In the genomic region with DNA sequence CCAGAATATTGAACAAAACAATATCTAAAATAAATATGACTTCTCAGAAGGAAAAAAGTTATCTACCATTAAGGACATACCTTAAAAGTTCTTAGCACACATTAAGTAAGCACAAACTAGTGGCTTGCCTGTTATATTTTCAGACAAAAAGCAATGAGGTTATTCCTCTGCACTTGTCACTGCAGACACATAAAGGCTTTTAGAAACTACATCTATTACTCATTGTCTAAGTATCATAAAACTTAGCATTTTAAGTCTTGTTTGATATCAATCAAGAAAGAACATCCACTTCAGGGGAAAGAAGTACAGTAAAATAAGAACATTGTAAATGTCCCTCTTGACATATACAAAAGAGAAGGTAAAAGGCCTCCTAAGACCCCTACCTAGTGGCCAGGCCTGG, we compare ENCODE assay signal across 9 cellular contexts. TPM values are rescaled to one million over a fixed set of nuclear protein-coding genes. Genes with fewer than 3 reads are reported as not detected.
DNase-seq lines count a peak whose midpoint lies in the region; ATAC-seq and TF ChIP-seq lines count a peak whose summit lies in the region.
"Not testable (repeated sequence)": the region's sequence is repeated elsewhere in the genome, so short reads cannot be mapped to it uniquely, and the experiment has no call there.
"Had no signal": no experiment of that assay in that cellular context is flagged by ENCODE, and none has a peak within 500 bp of the region (broad histone marks: within the 10 kb centered on the region; RNA-seq: fewer than 3 reads in every experiment).

No MANE protein-coding gene starts in this region.

- not testable (repeated sequence) for H3K4me3 ChIP-seq in IMR-90 (ENCODE audit: insufficient read depth, low read depth, low read length); osteoblast (ENCODE audit: insufficient read depth, low read length); vagina

- not testable (repeated sequence) for TF ChIP-seq RAD21 in IMR-90 (IDR thresholded peaks at IDR 0.05; ENCODE audit: low read length)

- peaks cover 0 to 17% of the 10 kb centered on the region in 2 experiments; a peak in 2 of 4 replicates for H3K79me1 ChIP-seq in IMR-90 (ENCODE audit: low read depth in 1 of 2, low read length in 2 of 2)

- not testable (repeated sequence) for H4K5ac ChIP-seq in IMR-90 (ENCODE audit: low read depth, low read length)

- not testable (repeated sequence) for H3K4me2 ChIP-seq in IMR-90 (ENCODE audit: low read depth, low read length)
- peak overlapping the region; percentile 28 for H3K4me2 ChIP-seq in osteoblast (ENCODE audit: insufficient read depth, low read length)

- not testable (repeated sequence) for H3K36me3 ChIP-seq in IMR-90 (ENCODE audit: control insufficient read depth, insufficient read depth, low read length); osteoblast (ENCODE audit: insufficient read depth, low read length); vagina

- H2BK5ac ChIP-seq in IMR-90 (ENCODE audit: low read depth, low read length, poor library complexity, severe bottlenecking), result not testable (repeated sequence)

- not testable (repeated sequence) for H3K4ac ChIP-seq in IMR-90 (ENCODE audit: low read depth, low read length)

- H3K23ac ChIP-seq in IMR-90 (ENCODE audit: low read depth, low read length), result not testable (repeated sequence)

- not testable (repeated sequence) for TF ChIP-seq POLR2A in IMR-90 (IDR thresholded peaks at IDR 0.05; ENCODE audit: low read depth, low read length); vagina (IDR thresholded peaks at IDR 0.05)

- not testable (repeated sequence) for H4K8ac ChIP-seq in IMR-90 (ENCODE audit: low read depth in 2 of 2, low read length in 2 of 2)

- not testable (repeated sequence) for TF ChIP-seq CTCF in IMR-90 (conservative IDR thresholded peaks at IDR 0.05; ENCODE audit: low read depth, low read length); osteoblast (IDR thresholded peaks at IDR 0.05; ENCODE audit: extremely low read depth, low read depth, low read length); vagina (IDR thresholded peaks at IDR 0.05)

- peak overlapping the region; percentile 83 to 84 for H3K4me3 Mint-ChIP-seq in activated T-cell treated with anti-CD3 and anti-CD28 coated beads, Interleukin-2, amount 50 U/mL, for 72 hours
- peak overlapping the region; percentile 75 to 80 for H3K4me3 Mint-ChIP-seq in effector memory CD8-positive, alpha-beta T cell
- H3K4me3 Mint-ChIP-seq in immature natural killer cell, result peak overlapping the region; percentile 81 to 86 (median 84)

- not testable (repeated sequence) for H2BK15ac ChIP-seq in IMR-90 (ENCODE audit: low read depth, low read length)

- H2AFZ ChIP-seq in IMR-90 (replicated peaks; ENCODE audit: low read length, poor library complexity); osteoblast (ENCODE audit: low read length): not testable (repeated sequence)

- H3K27ac Mint-ChIP-seq in activated T-cell treated with anti-CD3 and anti-CD28 coated beads, Interleukin-2, amount 50 U/mL, for 72 hours, result peak overlapping the region; percentile 79
- H3K27ac Mint-ChIP-seq in effector memory CD8-positive, alpha-beta T cell, result peak overlapping the region; percentile 62 to 84
- peak overlapping the region in 5 of 6 donors; percentile 78 to 94 (median 87) for H3K27ac Mint-ChIP-seq in immature natural killer cell

- not testable (repeated sequence) for H3K18ac ChIP-seq in IMR-90 (ENCODE audit: low read depth, low read length)

- H2AK5ac ChIP-seq in IMR-90 (ENCODE audit: low read depth, low read length), result not testable (repeated sequence)

- CTCF ChIA-PET in IMR-90 (lab: Yijun Ruan, JAX), result not testable (repeated sequence)

- H3K56ac ChIP-seq in IMR-90 (ENCODE audit: extremely low read depth, insufficient read depth, low read length), result not testable (repeated sequence)

- H3K79me2 ChIP-seq in osteoblast (ENCODE audit: insufficient read depth, low read length), result peaks cover 18% of the 10 kb centered on the region

- dilution Hi-C loops in IMR-90 (cut with HindIII; ENCODE audit: low sequenced_read_pairs, unreplicated experiment), result not testable (repeated sequence)

- peak; percentile 32 for DNase-seq in EH (ENCODE audit: low read depth)
- DNase-seq in IMR-90; activated T-cell treated with anti-CD3 and anti-CD28 coated beads, Interleukin-2, amount 50 U/mL, for 72 hours; effector memory CD8-positive, alpha-beta T cell; immature natural killer cell; osteoblast (ENCODE audit: insufficient read length, low spot score, missing footprints); vagina (ENCODE audit: extremely low spot score in 2 of 2): not testable (repeated sequence)
- DNase-seq in SIG-M5 treated with dmso at 0.1 percent for 504 hours (lab: John Stamatoyannopoulos, UW; ENCODE audit: unreplicated experiment), result peak; percentile 9

- not testable (repeated sequence) for H4K20me1 ChIP-seq in IMR-90 (ENCODE audit: insufficient read depth, low read length); osteoblast (ENCODE audit: insufficient read depth, low read length)

- H3K27me3 Mint-ChIP-seq in activated T-cell treated with anti-CD3 and anti-CD28 coated beads, Interleukin-2, amount 50 U/mL, for 72 hours (ENCODE audit: low read depth); effector memory CD8-positive, alpha-beta T cell; immature natural killer cell (ENCODE audit: low read depth in 3 of 3): not testable (repeated sequence)

- not testable (repeated sequence) for H3K27me3 ChIP-seq in IMR-90 (ENCODE audit: control insufficient read depth, insufficient read depth, low read length); vagina
- H3K27me3 ChIP-seq in osteoblast (ENCODE audit: insufficient read depth, low read length), result peaks cover 13% of the 10 kb centered on the region

- H3K36me3 Mint-ChIP-seq in activated T-cell treated with anti-CD3 and anti-CD28 coated beads, Interleukin-2, amount 50 U/mL, for 72 hours (ENCODE audit: insufficient read depth in 2 of 2); effector memory CD8-positive, alpha-beta T cell (ENCODE audit: insufficient read depth); immature natural killer cell: not testable (repeated sequence)

- H4K91ac ChIP-seq in IMR-90 (ENCODE audit: insufficient read depth, low read depth, low read length), result not testable (repeated sequence)

- peaks cover 50% of the 10 kb centered on the region for H3K4me1 Mint-ChIP-seq in activated T-cell treated with anti-CD3 and anti-CD28 coated beads, Interleukin-2, amount 50 U/mL, for 72 hours (ENCODE audit: low read depth)
- peaks cover 21 to 23% of the 10 kb centered on the region in 2 donors for H3K4me1 Mint-ChIP-seq in effector memory CD8-positive, alpha-beta T cell (ENCODE audit: low read depth in 2 of 2)
- peaks cover 49 to 58% of the 10 kb centered on the region in 2 donors for H3K4me1 Mint-ChIP-seq in immature natural killer cell

- H3K14ac ChIP-seq in IMR-90 (replicated peaks; ENCODE audit: low read depth, low read length), result not testable (repeated sequence)

- not testable (repeated sequence) for H3K27ac ChIP-seq in IMR-90 (ENCODE audit: insufficient read depth, low read length); osteoblast (ENCODE audit: low read depth, low read length)
- peak overlapping the region; percentile 98 for H3K27ac ChIP-seq in vagina

- POLR2A ChIA-PET in IMR-90 (lab: Charles Lee; ENCODE audit: unreplicated experiment), result not testable (repeated sequence)

- peak overlapping the region; percentile 44; the same call in 1 of the 2 replicates for H3K9ac ChIP-seq in IMR-90 (ENCODE audit: low read depth, low read length)

- not testable (repeated sequence) for H2BK20ac ChIP-seq in IMR-90 (ENCODE audit: low read depth, low read length)

- H3K9me3 ChIP-seq in IMR-90 (ENCODE audit: control insufficient read depth, insufficient read depth, low read length); osteoblast (ENCODE audit: low read depth, low read length); vagina: not testable (repeated sequence)

- H3K9me1 ChIP-seq in IMR-90 (ENCODE audit: insufficient read depth, low read length), result not testable (repeated sequence)

- not testable (repeated sequence) for H3K4me1 ChIP-seq in IMR-90 (ENCODE audit: control insufficient read depth, insufficient read depth, low read length); osteoblast (ENCODE audit: insufficient read depth, low read length)
- peaks cover 26% of the 10 kb centered on the region for H3K4me1 ChIP-seq in vagina

- not testable (repeated sequence) for H2AK9ac ChIP-seq in IMR-90 (replicated peaks; ENCODE audit: low read depth, low read length, poor library complexity)

- ATAC-seq in IMR-90 (ENCODE audit: low read depth); effector memory CD8-positive, alpha-beta T cell (replicated peaks): not testable (repeated sequence)
- ATAC-seq in activated T-cell treated with anti-CD3 and anti-CD28 coated beads, Interleukin-2, amount 50 U/mL, for 72 hours (replicated peaks in 1 of 2), result peak; percentile 33 to 50

- BruUV-seq in IMR-90 (replicated peaks; lab: Mats Ljungman, UMichigan), result not testable (repeated sequence)

- not testable (repeated sequence) for H3K9me3 Mint-ChIP-seq in activated T-cell treated with anti-CD3 and anti-CD28 coated beads, Interleukin-2, amount 50 U/mL, for 72 hours; effector memory CD8-positive, alpha-beta T cell; immature natural killer cell

- intact Hi-C loops in IMR-90 (cut with micrococcal nuclease); vagina (cut with DNase I): not testable (repeated sequence)

- in situ Hi-C loops in IMR-90 (cut with MboI; ENCODE audit: low sequenced_read_pairs), result not testable (repeated sequence)

- not testable (repeated sequence) for H2BK120ac ChIP-seq in IMR-90 (ENCODE audit: low read depth, low read length)

RNA-seq across cellular contexts. Expression of gene KCNJ4, which starts 59.1 kb away (rescaled TPM):
- total RNA-seq in IMR-90 (2012; rRNA removed) (not detected in 2 replicates), osteoblast (not detected in 2 replicates), vagina (not detected)
- polyA plus RNA-seq in IMR-90 (2012; rRNA removed) (not detected in 2 replicates), immature natural killer cell (not detected)
- 0.01 TPM in 1 of 2 replicates, not detected in the other for polyA plus RNA-seq in IMR-90 (2012; cell fraction: cytosol; rRNA removed)
- polyA plus RNA-seq in IMR-90 (2012; cell fraction: nucleus; rRNA removed; ENCODE audit: low replicate concordance), result not detected in 2 replicates
- total RNA-seq in activated T-cell treated with anti-CD3 and anti-CD28 coated beads, Interleukin-2, amount 50 U/mL, for 72 hours, result not detected
- total RNA-seq: mononuclear cell had no signal
